17 cellular contexts compared by ENCODE assay signal in genomic region chr20:44732327-44732726, GRCh38. TPM values are rescaled to one million over a fixed set of nuclear protein-coding genes. Genes with fewer than 3 reads are reported as not detected.
DNase-seq lines count a peak whose midpoint lies in the region; ATAC-seq, FAIRE-seq and TF ChIP-seq lines count a peak whose summit lies in the region.
"Had no signal": no experiment of that assay in that cellular context is flagged by ENCODE, and none has a peak within 500 bp of the region (broad histone marks: within the 10 kb centered on the region; RNA-seq: fewer than 3 reads in every experiment).

No MANE protein-coding gene starts in this region.

- H3K4me1 ChIP-seq in Caco-2 = peaks cover 36% of the 10 kb centered on the region
- H3K4me1 ChIP-seq in HUES64 (ENCODE audit: insufficient read depth, low read length) = peaks cover 24% of the 10 kb centered on the region
- H3K4me1 ChIP-seq in GM12878 (ENCODE audit: control insufficient read depth, insufficient read depth, low read length) = peaks cover 7% of the 10 kb centered on the region
- peaks cover 3% of the 10 kb centered on the region for H3K4me1 ChIP-seq in mesendoderm (ENCODE audit: control insufficient read depth, low read depth, low read length)

- SMC1A ChIA-PET in GM12878 (lab: Charles Lee; ENCODE audit: uncharacterized antibody, unreplicated experiment) = interaction anchor here (0.6 to 3.6 kb wide), 6 partner anchors 14 to 135 kb away, joined by 3 to 25 read pairs (median 3); no protein-coding TSS in a partner anchor

- H3K27me3 Mint-ChIP-seq in Caco-2 (ENCODE audit: insufficient read depth, unreplicated experiment) = no peaks in the 10 kb centered on the region
- no peaks in the 10 kb centered on the region for H3K27me3 Mint-ChIP-seq in CD4-positive, alpha-beta T cell
- H3K27me3 Mint-ChIP-seq: activated CD4-positive, alpha-beta memory T cell treated with anti-CD3 and anti-CD28 coated beads for 36 hours had no signal

- ATAC-seq in GM12878 (no peak; the same call in 2 of the 3 replicates), HG03196 (IDR thresholded peaks at IDR 0.05; ENCODE audit: unreplicated experiment) (no peak)
- ATAC-seq in CD4-positive, alpha-beta T cell (ENCODE audit: poor library complexity) = no peak
- ATAC-seq: gastroesophageal sphincter, sciatic nerve had no signal

- peaks cover 14% of the 10 kb centered on the region for H3K36me3 Mint-ChIP-seq in Caco-2 (ENCODE audit: insufficient read depth, unreplicated experiment)
- no peaks in the 10 kb centered on the region for H3K36me3 Mint-ChIP-seq in CD4-positive, alpha-beta T cell (ENCODE audit: low read depth)
- H3K36me3 Mint-ChIP-seq: activated CD4-positive, alpha-beta memory T cell treated with anti-CD3 and anti-CD28 coated beads for 36 hours had no signal

- DNase-seq in Caco-2 (no peak), GM12878 (ENCODE audit: low read depth, low spot score) (no peak), mesendoderm (peak; percentile 78), NAMALWA (ENCODE audit: low spot score) (no peak), NCI-H146 (lab: John Stamatoyannopoulos, UW) (no peak)
- no peak for DNase-seq in CD4-positive, alpha-beta T cell
- DNase-seq: activated CD4-positive, alpha-beta memory T cell treated with anti-CD3 and anti-CD28 coated beads for 36 hours; EL; H7; NCI-H510A; occipital lobe; Right ventricle myocardium superior had no signal

- H2BK120ac ChIP-seq in mesendoderm (ENCODE audit: low read depth, low read length) = no peak overlapping the region

- H4K20me1 ChIP-seq in GM12878 (ENCODE audit: control insufficient read depth, insufficient read depth) = no peaks in the 10 kb centered on the region

- H3K9me3 Mint-ChIP-seq in Caco-2 (ENCODE audit: unreplicated experiment) = peaks cover 10% of the 10 kb centered on the region
- H3K9me3 Mint-ChIP-seq in CD4-positive, alpha-beta T cell = no peaks in the 10 kb centered on the region

- TF ChIP-seq RAD21 in GM12878 (IDR thresholded peaks at IDR 0.05; ENCODE audit: insufficient read depth, low read depth, low read length) = no peak

- intact Hi-C loops in Caco-2 (cut with micrococcal nuclease; ENCODE audit: unreplicated experiment) (loop anchor here (2.0 to 10.0 kb wide), 4 partner anchors 40 to 518 kb away; partner anchors contain the start of genes OSER1 and TTPAL), GM12878 (cut with micrococcal nuclease; ENCODE audit: unreplicated experiment) (loop anchor here (5.0 kb wide), 1 partner anchor 345 kb away; no protein-coding TSS in a partner anchor)
- intact Hi-C loops in CD4-positive, alpha-beta T cell (cut with DNase I, micrococcal nuclease) = loop anchor here (2.0 to 10.0 kb wide), 5 partner anchors 115 to 616 kb away; partner anchors contain the start of genes FITM2 (in 1 of the 2) and TTPAL (in 1 of the 2)

- H2AK5ac ChIP-seq in mesendoderm (ENCODE audit: low read length) = no peak overlapping the region

- H3K79me2 ChIP-seq in GM12878 (ENCODE audit: control insufficient read depth, insufficient read depth, low read length) = no peaks in the 10 kb centered on the region
- no peaks in the 10 kb centered on the region for H3K79me2 ChIP-seq in mesendoderm (ENCODE audit: control insufficient read depth, insufficient read depth, low read length)

- no peak overlapping the region for H2BK15ac ChIP-seq in mesendoderm (replicated peaks; ENCODE audit: low read depth)

- H3K9me3 ChIP-seq in Caco-2 (no peaks in the 10 kb centered on the region), HUES64 (ENCODE audit: insufficient read depth, low read depth, low read length) (no peaks in the 10 kb centered on the region), GM12878 (replicated peaks; ENCODE audit: control insufficient read depth, insufficient read depth, low read length) (peaks cover 4% of the 10 kb centered on the region; the same call in 2 of the 3 replicates)
- H3K9me3 ChIP-seq in CD4-positive, alpha-beta T cell (ENCODE audit: control insufficient read depth, low read length) = no peaks in the 10 kb centered on the region
- H3K9me3 ChIP-seq: gastroesophageal sphincter had no signal

- no peaks in the 10 kb centered on the region for H3K79me1 ChIP-seq in mesendoderm (ENCODE audit: low read length)

- BruUV-seq in Caco-2 (replicated peaks; lab: Mats Ljungman, UMichigan) (no TSS peak), GM12878 (replicated peaks; lab: Mats Ljungman, UMichigan) (no TSS peak)

- WGBS in HUES64 = 63% methylated on average over 6 of the region's 6 CpGs
- 34% methylated on average over 6 of the region's 6 CpGs for WGBS in GM12878 (ENCODE audit: insufficient coverage, insufficient replicate concordance, low lambda C conversion rate, missing lambda C conversion rate)
- WGBS in mesendoderm (ENCODE audit: extremely low coverage, insufficient coverage, low lambda C conversion rate) = no CpG with 5 or more reads among the region's 6 CpGs

- no peak for TF ChIP-seq POLR2A in GM12878 (IDR thresholded peaks at IDR 0.05; ENCODE audit: low read depth, low read length)

- POLR2A ChIA-PET in Caco-2 (lab: Charles Lee) (interaction anchor here (0.7 to 1.0 kb wide), 2 partner anchors 49 to 522 kb away, joined by 3 to 6 read pairs; partner anchors contain the start of gene OSER1), GM12878 (lab: Charles Lee) (no interaction called here)
- POLR2A ChIA-PET in CD4-positive, alpha-beta T cell (lab: Charles Lee) = no interaction called here

- no peak overlapping the region for H4K8ac ChIP-seq in mesendoderm (ENCODE audit: low read depth, low read length)

- in situ Hi-C loops in GM12878 (cut with MboI) = loop anchor here (5.0 kb wide), 1 partner anchor 45 kb away; no protein-coding TSS in a partner anchor

- H3K27me3 ChIP-seq in Caco-2 (replicated peaks; ENCODE audit: control insufficient read depth, insufficient read depth, low read length) (no peaks in the 10 kb centered on the region), HUES64 (ENCODE audit: insufficient read depth, low read length) (no peaks in the 10 kb centered on the region), GM12878 (replicated peaks in 1 of 2; ENCODE audit: control insufficient read depth in 2 of 2, insufficient read depth in 2 of 2, low read length in 1 of 2) (no peaks in the 10 kb centered on the region), mesendoderm (ENCODE audit: insufficient read depth, low read length, poor library complexity) (no peaks in the 10 kb centered on the region)
- no peaks in the 10 kb centered on the region for H3K27me3 ChIP-seq in CD4-positive, alpha-beta T cell (ENCODE audit: control insufficient read depth, insufficient read depth, low read length)
- H3K27me3 ChIP-seq: gastroesophageal sphincter had no signal

- H3K56ac ChIP-seq in mesendoderm (ENCODE audit: low read length) = peak overlapping the region; percentile 37

- no peak for TF ChIP-seq CTCF in Caco-2 (IDR thresholded peaks at IDR 0.05; ENCODE audit: insufficient read depth in 1 of 2, low read depth in 1 of 2, low read length in 1 of 2, severe bottlenecking in 1 of 2, unreplicated experiment in 1 of 2)
- TF ChIP-seq CTCF in GM12878 (IDR thresholded peaks at IDR 0.05 in 2 of 3, conservative IDR thresholded peaks at IDR 0.05 in 1 of 3; ENCODE audit: control insufficient read depth in 2 of 3, extremely low read depth in 1 of 3, insufficient read depth in 1 of 3, low read depth in 3 of 3, low read length in 3 of 3) = no peak
- no peak for TF ChIP-seq CTCF in CD4-positive, alpha-beta T cell (IDR thresholded peaks at IDR 0.05)

- no peak overlapping the region for H3K23ac ChIP-seq in mesendoderm (ENCODE audit: low read length)

- peak overlapping the region; percentile 9 for H3K27ac Mint-ChIP-seq in Caco-2 (ENCODE audit: unreplicated experiment)
- no peak overlapping the region for H3K27ac Mint-ChIP-seq in CD4-positive, alpha-beta T cell
- H3K27ac Mint-ChIP-seq: activated CD4-positive, alpha-beta memory T cell treated with anti-CD3 and anti-CD28 coated beads for 36 hours had no signal

- H3K9ac ChIP-seq in HUES64 (ENCODE audit: low read depth, low read length) = 0 out of 2 replicates have a peak overlapping the region, but pooled peaks have one; percentile 19
- H3K9ac ChIP-seq in GM12878 (ENCODE audit: control insufficient read depth, insufficient read depth, low read length) = no peak overlapping the region
- no peak overlapping the region for H3K9ac ChIP-seq in mesendoderm (ENCODE audit: low read length)

- no peak overlapping the region for H2BK5ac ChIP-seq in mesendoderm (ENCODE audit: low read length)

- peak overlapping the region; percentile 5 for H3K4me3 Mint-ChIP-seq in Caco-2 (ENCODE audit: unreplicated experiment)
- H3K4me3 Mint-ChIP-seq in CD4-positive, alpha-beta T cell = no peak overlapping the region
- H3K4me3 Mint-ChIP-seq: activated CD4-positive, alpha-beta memory T cell treated with anti-CD3 and anti-CD28 coated beads for 36 hours had no signal

- H3K18ac ChIP-seq in mesendoderm (ENCODE audit: low read length) = no peak overlapping the region

- RAD21 ChIA-PET in GM12878 (lab: Charles Lee; ENCODE audit: unreplicated experiment) = interaction anchor here (1.5 to 2.0 kb wide), 2 partner anchors 48 to 122 kb away, joined by 4 to 38 read pairs; no protein-coding TSS in a partner anchor

- no peak for TF ChIP-seq EP300 in GM12878 (IDR thresholded peaks at IDR 0.05; ENCODE audit: borderline replicate concordance in 1 of 2, control insufficient read depth in 1 of 2, low read depth in 2 of 2, low read length in 2 of 2)

- no peak overlapping the region for H3K27ac ChIP-seq in HUES64 (ENCODE audit: low read depth, low read length)
- no peak overlapping the region for H3K27ac ChIP-seq in GM12878 (ENCODE audit: control insufficient read depth, insufficient read depth)
- H3K27ac ChIP-seq in mesendoderm (ENCODE audit: low read depth, low read length) = no peak overlapping the region
- no peak overlapping the region for H3K27ac ChIP-seq in CD4-positive, alpha-beta T cell (ENCODE audit: low read depth, low read length)
- H3K27ac ChIP-seq: epithelial cell of prostate had no signal

- H3K36me3 ChIP-seq in Caco-2 (ENCODE audit: control insufficient read depth, insufficient read depth, low read length) (no peaks in the 10 kb centered on the region), HUES64 (ENCODE audit: insufficient read depth, low read length) (no peaks in the 10 kb centered on the region), GM12878 (ENCODE audit: control insufficient read depth in 2 of 2, insufficient read depth in 2 of 2, low read length in 1 of 2) (no peaks in the 10 kb centered on the region), mesendoderm (ENCODE audit: control insufficient read depth, insufficient read depth, low read length) (no peaks in the 10 kb centered on the region)

- H4K5ac ChIP-seq in mesendoderm (ENCODE audit: low read length) = no peak overlapping the region

- H3K4me3 ChIP-seq in Caco-2 (ENCODE audit: low read depth, low read length) (no peak overlapping the region), HUES64 (ENCODE audit: low read length) (no peak overlapping the region), GM12878 (no peak overlapping the region), mesendoderm (ENCODE audit: low read length) (no peak overlapping the region)
- H3K4me3 ChIP-seq: gastroesophageal sphincter had no signal

- no peak overlapping the region for H2AFZ ChIP-seq in GM12878 (ENCODE audit: control insufficient read depth, low read depth, low read length)

- CTCF ChIA-PET in Caco-2 (lab: Charles Lee) = interaction anchor here (0.6 to 5.5 kb wide), 10 partner anchors 11 to 257 kb away, joined by 3 to 132 read pairs (median 4); partner anchors contain the start of gene TTPAL
- CTCF ChIA-PET in GM12878 (lab: Yijun Ruan, JAX) = interaction anchor here (0.7 to 8.2 kb wide), 11 partner anchors 11 to 615 kb away, joined by 3 to 91 read pairs (median 4); partner anchors contain the start of gene FITM2
- CTCF ChIA-PET in CD4-positive, alpha-beta T cell (lab: Charles Lee) = interaction anchor here (1.9 kb wide), 1 partner anchor 49 kb away, joined by 7 read pairs; no protein-coding TSS in a partner anchor

- no peak overlapping the region for H3K4me2 ChIP-seq in GM12878 (ENCODE audit: control insufficient read depth, insufficient read depth)
- H3K4me2 ChIP-seq in mesendoderm (ENCODE audit: low read length) = no peak overlapping the region

- peaks cover 44% of the 10 kb centered on the region for H3K4me1 Mint-ChIP-seq in Caco-2 (ENCODE audit: low read depth, unreplicated experiment)
- H3K4me1 Mint-ChIP-seq in CD4-positive, alpha-beta T cell (ENCODE audit: low read depth) = peaks cover 10% of the 10 kb centered on the region

- FAIRE-seq in GM12878 (lab: Jason Lieb, UNC) = peak; percentile 52

- no peak overlapping the region for H3K4ac ChIP-seq in mesendoderm (ENCODE audit: low read depth, low read length)

RNA-seq across cellular contexts. Expression of gene KCNK15, which starts 13.3 kb away (rescaled TPM):
- total RNA-seq in Caco-2 (2022) (2.9 and 3.4 TPM in 2 replicates), GM12878 (2014; rRNA removed) (not detected in 2 replicates), GM12878 (2014; rRNA removed; fragmentation: Illumina TruSeq; extraction: Trizol) (not detected in 2 replicates), GM12878 (2021) (not detected in 2 replicates)
- not detected for polyA plus RNA-seq in HUES64 (2013, experiment 1 of 2)
- polyA plus RNA-seq in HUES64 (2013, experiment 2 of 2) = 0.19 TPM
- not detected in 2 replicates for total RNA-seq in GM12878 (2013; cell fraction: nucleolus; rRNA removed)
- polyA plus RNA-seq in GM12878 (2011; ENCODE audit: low read depth) = not detected
- polyA plus RNA-seq in GM12878 (2011; rRNA removed) (not detected in 2 replicates), GM12878 (2014; fragmentation: Illumina TruSeq; extraction: Trizol) (not detected in 2 replicates), GM12878 (2014; fragmentation: Nextera tagmentation; extraction: Ambion mirVana) (not detected), GM12878 (2014; rRNA removed) (not detected in 2 replicates), GM12878 (2016; fragmentation: Nextera tagmentation; extraction: Ambion mirVana) (not detected)
- polyA plus RNA-seq in GM12878 (2011; cell fraction: cytosol; rRNA removed) = not detected in 2 replicates
- polyA plus RNA-seq in GM12878 (2011; cell fraction: nucleus; rRNA removed) = not detected in 2 replicates
- polyA plus RNA-seq in GM12878 (2012) = not detected in 2 replicates
- polyA minus RNA-seq in GM12878 (2011; rRNA and poly(A)+ RNA removed) = not detected in 2 replicates
- polyA minus RNA-seq in GM12878 (2011; cell fraction: cytosol; rRNA and poly(A)+ RNA removed) = 0.94 TPM in 2 replicates
- 0.12 and 0.19 TPM in 2 replicates for polyA minus RNA-seq in GM12878 (2011; cell fraction: nucleus; rRNA and poly(A)+ RNA removed)
- 0.55 TPM for polyA plus RNA-seq in mesendoderm (2013, experiment 1 of 2)
- 0.67 TPM for polyA plus RNA-seq in mesendoderm (2013, experiment 2 of 2)
- not detected for total RNA-seq in CD4-positive, alpha-beta T cell
- total RNA-seq: occipital lobe had no signal

RNA-seq across cellular contexts. Expression of gene CCN5, which starts 17.2 kb away (rescaled TPM):
- total RNA-seq in Caco-2 (2022) (not detected in 2 replicates), GM12878 (2014; rRNA removed) (not detected in 2 replicates), GM12878 (2014; rRNA removed; fragmentation: Illumina TruSeq; extraction: Trizol) (not detected in 2 replicates), GM12878 (2021) (0.15 TPM in 1 of 2 replicates, not detected in the other)
- not detected for polyA plus RNA-seq in HUES64 (2013, experiment 1 of 2)
- polyA plus RNA-seq in HUES64 (2013, experiment 2 of 2) = not detected
- total RNA-seq in GM12878 (2013; cell fraction: nucleolus; rRNA removed) = not detected in 2 replicates
- not detected for polyA plus RNA-seq in GM12878 (2011; ENCODE audit: low read depth)
- polyA plus RNA-seq in GM12878 (2011; rRNA removed) (not detected in 2 replicates), GM12878 (2014; fragmentation: Illumina TruSeq; extraction: Trizol) (not detected in 2 replicates), GM12878 (2014; fragmentation: Nextera tagmentation; extraction: Ambion mirVana) (not detected), GM12878 (2014; rRNA removed) (not detected in 2 replicates), GM12878 (2016; fragmentation: Nextera tagmentation; extraction: Ambion mirVana) (under 1 TPM in 1 of 2 experiments, not detected in 1; 0.14 TPM)
- polyA plus RNA-seq in GM12878 (2011; cell fraction: cytosol; rRNA removed) = not detected in 2 replicates
- not detected in 2 replicates for polyA plus RNA-seq in GM12878 (2011; cell fraction: nucleus; rRNA removed)
- polyA plus RNA-seq in GM12878 (2012) = 0.06 TPM in 1 of 2 replicates, not detected in the other
- not detected in 2 replicates for polyA minus RNA-seq in GM12878 (2011; rRNA and poly(A)+ RNA removed)
- 6.1 and 8.0 TPM in 2 replicates for polyA minus RNA-seq in GM12878 (2011; cell fraction: cytosol; rRNA and poly(A)+ RNA removed)
- polyA minus RNA-seq in GM12878 (2011; cell fraction: nucleus; rRNA and poly(A)+ RNA removed) = 0.36 and 1.5 TPM in 2 replicates
- polyA plus RNA-seq in mesendoderm (2013, experiment 1 of 2) = not detected
- not detected for polyA plus RNA-seq in mesendoderm (2013, experiment 2 of 2)
- total RNA-seq in CD4-positive, alpha-beta T cell = not detected
- total RNA-seq: activated CD4-positive, alpha-beta memory T cell treated with anti-CD3 and anti-CD28 coated beads for 36 hours; H7; occipital lobe had no signal
